Comparison of ENCODE assay signal across 1 cellular context in the genomic region with DNA sequence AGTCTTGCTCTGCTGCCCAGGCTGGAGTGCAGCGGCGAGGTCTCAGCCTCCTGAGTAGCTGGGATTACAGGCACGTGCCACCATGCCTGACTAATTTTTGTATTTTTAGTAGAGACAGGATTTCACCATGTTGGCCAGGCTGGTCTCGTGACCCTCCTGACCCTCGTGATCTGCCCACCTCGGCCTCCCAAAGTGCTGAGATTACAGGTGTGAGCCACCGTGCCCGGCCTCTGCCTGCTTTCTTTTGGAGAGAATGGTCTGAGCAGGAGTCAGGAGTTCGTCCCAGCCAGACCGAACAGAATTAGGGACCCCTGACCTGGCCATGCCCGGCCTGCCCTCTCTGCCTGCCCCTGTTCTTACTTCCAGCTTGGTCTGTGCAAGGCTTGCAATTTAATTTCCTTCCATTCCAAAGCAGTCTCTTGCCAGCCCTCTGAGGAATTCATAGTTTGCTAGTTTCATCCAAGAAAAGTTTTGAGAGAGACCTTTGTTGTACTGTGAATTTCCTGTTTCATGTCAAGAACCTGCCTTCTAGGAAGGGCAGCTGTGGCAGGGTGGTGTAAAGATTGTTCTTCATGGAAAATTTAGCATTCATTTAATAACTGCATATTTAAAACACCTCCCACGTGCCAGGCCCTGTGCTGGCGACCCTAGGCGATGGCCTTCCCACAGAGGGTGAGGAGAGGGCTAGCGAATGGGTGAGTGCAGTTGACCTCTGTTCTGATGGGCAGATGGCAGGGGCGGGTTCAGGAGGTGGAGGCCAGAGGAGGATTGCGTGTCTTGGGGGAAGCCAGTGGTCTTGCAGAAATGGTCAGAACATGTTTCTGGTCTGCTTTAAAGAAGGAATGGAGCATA.
TF ChIP-seq lines count a peak whose summit lies in the region.

No MANE protein-coding gene starts in this region.

TF ChIP-seq in GM23338, 12 proteins besides CTCF, POLR2A, EP300 and RAD21 (continued from another document):
- TF ChIP-seq, protein P1, sequence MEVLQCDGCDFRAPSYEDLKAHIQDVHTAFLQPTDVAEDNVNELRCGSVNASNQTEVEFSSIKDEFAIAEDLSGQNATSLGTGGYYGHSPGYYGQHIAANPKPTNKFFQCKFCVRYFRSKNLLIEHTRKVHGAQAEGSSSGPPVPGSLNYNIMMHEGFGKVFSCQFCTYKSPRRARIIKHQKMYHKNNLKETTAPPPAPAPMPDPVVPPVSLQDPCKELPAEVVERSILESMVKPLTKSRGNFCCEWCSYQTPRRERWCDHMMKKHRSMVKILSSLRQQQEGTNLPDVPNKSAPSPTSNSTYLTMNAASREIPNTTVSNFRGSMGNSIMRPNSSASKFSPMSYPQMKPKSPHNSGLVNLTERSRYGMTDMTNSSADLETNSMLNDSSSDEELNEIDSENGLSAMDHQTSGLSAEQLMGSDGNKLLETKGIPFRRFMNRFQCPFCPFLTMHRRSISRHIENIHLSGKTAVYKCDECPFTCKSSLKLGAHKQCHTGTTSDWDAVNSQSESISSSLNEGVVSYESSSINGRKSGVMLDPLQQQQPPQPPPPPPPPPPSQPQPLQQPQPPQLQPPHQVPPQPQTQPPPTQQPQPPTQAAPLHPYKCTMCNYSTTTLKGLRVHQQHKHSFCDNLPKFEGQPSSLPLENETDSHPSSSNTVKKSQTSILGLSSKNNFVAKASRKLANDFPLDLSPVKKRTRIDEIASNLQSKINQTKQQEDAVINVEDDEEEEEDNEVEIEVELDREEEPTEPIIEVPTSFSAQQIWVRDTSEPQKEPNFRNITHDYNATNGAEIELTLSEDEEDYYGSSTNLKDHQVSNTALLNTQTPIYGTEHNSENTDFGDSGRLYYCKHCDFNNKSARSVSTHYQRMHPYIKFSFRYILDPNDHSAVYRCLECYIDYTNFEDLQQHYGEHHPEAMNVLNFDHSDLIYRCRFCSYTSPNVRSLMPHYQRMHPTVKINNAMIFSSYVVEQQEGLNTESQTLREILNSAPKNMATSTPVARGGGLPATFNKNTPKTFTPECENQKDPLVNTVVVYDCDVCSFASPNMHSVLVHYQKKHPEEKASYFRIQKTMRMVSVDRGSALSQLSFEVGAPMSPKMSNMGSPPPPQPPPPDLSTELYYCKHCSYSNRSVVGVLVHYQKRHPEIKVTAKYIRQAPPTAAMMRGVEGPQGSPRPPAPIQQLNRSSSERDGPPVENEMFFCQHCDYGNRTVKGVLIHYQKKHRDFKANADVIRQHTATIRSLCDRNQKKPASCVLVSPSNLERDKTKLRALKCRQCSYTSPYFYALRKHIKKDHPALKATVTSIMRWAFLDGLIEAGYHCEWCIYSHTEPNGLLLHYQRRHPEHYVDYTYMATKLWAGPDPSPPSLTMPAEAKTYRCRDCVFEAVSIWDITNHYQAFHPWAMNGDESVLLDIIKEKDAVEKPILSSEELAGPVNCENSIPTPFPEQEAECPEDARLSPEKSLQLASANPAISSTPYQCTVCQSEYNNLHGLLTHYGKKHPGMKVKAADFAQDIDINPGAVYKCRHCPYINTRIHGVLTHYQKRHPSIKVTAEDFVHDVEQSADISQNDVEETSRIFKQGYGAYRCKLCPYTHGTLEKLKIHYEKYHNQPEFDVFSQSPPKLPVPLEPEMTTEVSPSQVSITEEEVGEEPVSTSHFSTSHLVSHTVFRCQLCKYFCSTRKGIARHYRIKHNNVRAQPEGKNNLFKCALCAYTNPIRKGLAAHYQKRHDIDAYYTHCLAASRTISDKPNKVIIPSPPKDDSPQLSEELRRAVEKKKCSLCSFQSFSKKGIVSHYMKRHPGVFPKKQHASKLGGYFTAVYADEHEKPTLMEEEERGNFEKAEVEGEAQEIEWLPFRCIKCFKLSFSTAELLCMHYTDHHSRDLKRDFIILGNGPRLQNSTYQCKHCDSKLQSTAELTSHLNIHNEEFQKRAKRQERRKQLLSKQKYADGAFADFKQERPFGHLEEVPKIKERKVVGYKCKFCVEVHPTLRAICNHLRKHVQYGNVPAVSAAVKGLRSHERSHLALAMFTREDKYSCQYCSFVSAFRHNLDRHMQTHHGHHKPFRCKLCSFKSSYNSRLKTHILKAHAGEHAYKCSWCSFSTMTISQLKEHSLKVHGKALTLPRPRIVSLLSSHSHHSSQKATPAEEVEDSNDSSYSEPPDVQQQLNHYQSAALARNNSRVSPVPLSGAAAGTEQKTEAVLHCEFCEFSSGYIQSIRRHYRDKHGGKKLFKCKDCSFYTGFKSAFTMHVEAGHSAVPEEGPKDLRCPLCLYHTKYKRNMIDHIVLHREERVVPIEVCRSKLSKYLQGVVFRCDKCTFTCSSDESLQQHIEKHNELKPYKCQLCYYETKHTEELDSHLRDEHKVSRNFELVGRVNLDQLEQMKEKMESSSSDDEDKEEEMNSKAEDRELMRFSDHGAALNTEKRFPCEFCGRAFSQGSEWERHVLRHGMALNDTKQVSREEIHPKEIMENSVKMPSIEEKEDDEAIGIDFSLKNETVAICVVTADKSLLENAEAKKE (CRISPR knock-in tag; IDR thresholded peaks at IDR 0.05) = no peak
- TF ChIP-seq, protein P2, sequence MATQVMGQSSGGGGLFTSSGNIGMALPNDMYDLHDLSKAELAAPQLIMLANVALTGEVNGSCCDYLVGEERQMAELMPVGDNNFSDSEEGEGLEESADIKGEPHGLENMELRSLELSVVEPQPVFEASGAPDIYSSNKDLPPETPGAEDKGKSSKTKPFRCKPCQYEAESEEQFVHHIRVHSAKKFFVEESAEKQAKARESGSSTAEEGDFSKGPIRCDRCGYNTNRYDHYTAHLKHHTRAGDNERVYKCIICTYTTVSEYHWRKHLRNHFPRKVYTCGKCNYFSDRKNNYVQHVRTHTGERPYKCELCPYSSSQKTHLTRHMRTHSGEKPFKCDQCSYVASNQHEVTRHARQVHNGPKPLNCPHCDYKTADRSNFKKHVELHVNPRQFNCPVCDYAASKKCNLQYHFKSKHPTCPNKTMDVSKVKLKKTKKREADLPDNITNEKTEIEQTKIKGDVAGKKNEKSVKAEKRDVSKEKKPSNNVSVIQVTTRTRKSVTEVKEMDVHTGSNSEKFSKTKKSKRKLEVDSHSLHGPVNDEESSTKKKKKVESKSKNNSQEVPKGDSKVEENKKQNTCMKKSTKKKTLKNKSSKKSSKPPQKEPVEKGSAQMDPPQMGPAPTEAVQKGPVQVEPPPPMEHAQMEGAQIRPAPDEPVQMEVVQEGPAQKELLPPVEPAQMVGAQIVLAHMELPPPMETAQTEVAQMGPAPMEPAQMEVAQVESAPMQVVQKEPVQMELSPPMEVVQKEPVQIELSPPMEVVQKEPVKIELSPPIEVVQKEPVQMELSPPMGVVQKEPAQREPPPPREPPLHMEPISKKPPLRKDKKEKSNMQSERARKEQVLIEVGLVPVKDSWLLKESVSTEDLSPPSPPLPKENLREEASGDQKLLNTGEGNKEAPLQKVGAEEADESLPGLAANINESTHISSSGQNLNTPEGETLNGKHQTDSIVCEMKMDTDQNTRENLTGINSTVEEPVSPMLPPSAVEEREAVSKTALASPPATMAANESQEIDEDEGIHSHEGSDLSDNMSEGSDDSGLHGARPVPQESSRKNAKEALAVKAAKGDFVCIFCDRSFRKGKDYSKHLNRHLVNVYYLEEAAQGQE (IDR thresholded peaks at IDR 0.05; ENCODE audit: unreplicated experiment) = no peak
- TF ChIP-seq EZH2 (IDR thresholded peaks at IDR 0.05; ENCODE audit: low read depth, unreplicated experiment) (no peak), ZNF114 (CRISPR knock-in tag; IDR thresholded peaks at IDR 0.05) (no peak), ETS1 (IDR thresholded peaks at IDR 0.05) (no peak)
